Comparison of ENCODE assay signal across 9 cellular contexts in the genomic region with DNA sequence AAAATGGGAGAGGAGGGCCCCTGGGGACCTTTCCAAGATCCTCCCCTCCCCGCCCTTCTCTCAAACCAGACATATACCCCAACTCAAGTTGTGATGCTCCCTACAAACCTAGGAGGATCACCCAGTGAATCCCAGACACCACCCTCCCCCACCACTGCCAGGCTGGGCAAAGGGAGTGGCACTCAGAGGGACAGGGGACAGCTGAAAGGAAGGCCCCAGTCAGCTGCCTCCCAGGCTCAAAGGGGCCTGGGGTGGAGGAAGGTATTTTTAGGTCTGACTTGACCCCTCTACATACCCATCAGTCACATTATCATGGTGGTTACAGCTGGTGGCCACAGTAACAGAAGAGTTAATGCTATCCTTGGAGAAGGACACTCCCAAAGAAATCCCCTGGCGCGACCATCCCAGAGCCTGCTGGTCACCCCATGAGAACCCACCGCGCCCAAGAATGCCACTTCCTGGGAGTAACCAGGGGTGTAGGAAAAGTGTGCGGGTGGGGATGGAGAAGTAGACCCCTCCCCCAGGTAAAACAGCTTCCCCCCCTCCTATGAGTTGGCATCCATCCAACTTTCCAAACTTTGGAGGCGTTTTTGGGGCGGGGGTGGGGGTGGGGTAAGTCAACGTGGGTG. TPM values are rescaled to one million over a fixed set of nuclear protein-coding genes. Genes with fewer than 3 reads are reported as not detected.
DNase-seq lines count a peak whose midpoint lies in the region; ATAC-seq, FAIRE-seq and TF ChIP-seq lines count a peak whose summit lies in the region.
"Had no signal": no experiment of that assay in that cellular context is flagged by ENCODE, and none has a peak within 500 bp of the region (broad histone marks: within the 10 kb centered on the region; RNA-seq: fewer than 3 reads in every experiment).

No MANE protein-coding gene starts in this region.

- H3K27me3 ChIP-seq in muscle layer of duodenum (ENCODE audit: low read depth, low read length), result no peaks in the 10 kb centered on the region

- H3K9me3 ChIP-seq in muscle layer of duodenum (ENCODE audit: control insufficient read depth in 1 of 2, low read length in 2 of 2), result no peaks in the 10 kb centered on the region

- peaks cover 50% of the 10 kb centered on the region for H3K4me1 Mint-ChIP-seq in HFFc6 (ENCODE audit: low read depth)

- ATAC-seq in GM19035 (IDR thresholded peaks at IDR 0.05; ENCODE audit: unreplicated experiment), result no peak
- ATAC-seq in GM21528 (IDR thresholded peaks at IDR 0.05; ENCODE audit: low FRiP score, unreplicated experiment), result no peak

- H3K27ac Mint-ChIP-seq in HFFc6, result peak overlapping the region; percentile 43

- DNase-seq in AG04449 (ENCODE audit: low read depth, low spot score) (no peak), HFFc6 (no peak), cardiac fibroblast (ENCODE audit: low read depth in 2 of 2) (no peak), H54 (ENCODE audit: insufficient read length, low spot score) (no peak), retina (no peak)
- DNase-seq: NCI-H446 treated with DMSO at 0.1 percent for 48 hours had no signal

- H3K9me3 Mint-ChIP-seq in HFFc6, result no peaks in the 10 kb centered on the region

- H3K27me3 Mint-ChIP-seq in HFFc6 (ENCODE audit: insufficient read depth), result peaks cover 1% of the 10 kb centered on the region

- H3K4me3 Mint-ChIP-seq in HFFc6, result peak overlapping the region; percentile 89

- peaks cover 25% of the 10 kb centered on the region for H3K36me3 Mint-ChIP-seq in HFFc6 (ENCODE audit: low read depth)

- H3K4me3 ChIP-seq in AG04449 (ENCODE audit: low read depth, low read length), result peak overlapping the region; percentile 78
- H3K4me3 ChIP-seq in cardiac fibroblast (replicated peaks in 1 of 2; ENCODE audit: low read depth in 2 of 2, low read length in 2 of 2), result peak overlapping the region; percentile 82 to 90
- H3K4me3 ChIP-seq in muscle layer of duodenum (ENCODE audit: low read depth in 1 of 2, low read length in 2 of 2), result peak overlapping the region; percentile 37 to 73

- peaks cover 9 to 42% of the 10 kb centered on the region in 2 donors for H3K4me1 ChIP-seq in muscle layer of duodenum (ENCODE audit: control insufficient read depth in 1 of 2, insufficient read depth in 2 of 2, low read length in 2 of 2)

- peaks cover 8 to 21% of the 10 kb centered on the region in 2 donors for H3K36me3 ChIP-seq in muscle layer of duodenum (ENCODE audit: control insufficient read depth in 1 of 2, insufficient read depth in 2 of 2, low read length in 2 of 2)

- H3K27ac ChIP-seq in muscle layer of duodenum (ENCODE audit: low read length), result no peak overlapping the region

- CTCF ChIA-PET in AG04449 (lab: Yijun Ruan, JAX), result interaction anchor here (1.0 to 9.2 kb wide), 7 partner anchors 10 to 213 kb away, joined by 3 to 76 read pairs (median 10); no protein-coding TSS in a partner anchor

- TF ChIP-seq POLR2A in H54 (IDR thresholded peaks at IDR 0.05; ENCODE audit: low read depth, low read length), result no peak

- POLR2A ChIA-PET in AG04449 (lab: Yijun Ruan, JAX), result no interaction called here

- no peak for FAIRE-seq in H54 (lab: Jason Lieb, UNC)

- TF ChIP-seq CTCF in AG04449 (IDR thresholded peaks at IDR 0.05; ENCODE audit: insufficient read depth, low read length, missing control alignments) (no peak), HFFc6 (IDR thresholded peaks at IDR 0.05) (no peak), cardiac fibroblast (IDR thresholded peaks at IDR 0.05; ENCODE audit: low read depth, low read length) (no peak)

RNA-seq across cellular contexts. Expression of gene CACNB1, which starts 1.2 kb away (rescaled TPM):
- total RNA-seq in HFFc6 (2021; fragmentation: NEBNext Ultra II Directional; extraction: Animal tissue kit (Norgen Biotek cat#: 25700)), result 1 to 10 TPM; 5.1 to 7.0 (median 6.1) TPM

RNA-seq across cellular contexts. Expression of gene RPL19, which starts 3.8 kb away (rescaled TPM):
- total RNA-seq in HFFc6 (2021; fragmentation: NEBNext Ultra II Directional; extraction: Animal tissue kit (Norgen Biotek cat#: 25700)), result 1,000 to 10,000 TPM; 1,574 to 1,911 (median 1,762) TPM

RNA-seq across cellular contexts. Expression of gene STAC2, which starts 29.4 kb away (rescaled TPM):
- total RNA-seq in HFFc6 (2021; fragmentation: NEBNext Ultra II Directional; extraction: Animal tissue kit (Norgen Biotek cat#: 25700)), result not detected

RNA-seq across cellular contexts. Expression of gene ARL5C, which starts 30.3 kb away (rescaled TPM):
- not detected for total RNA-seq in HFFc6 (2021; fragmentation: NEBNext Ultra II Directional; extraction: Animal tissue kit (Norgen Biotek cat#: 25700))

RNA-seq across cellular contexts. Expression of gene PLXDC1, which starts 44.9 kb away (rescaled TPM):
- total RNA-seq in HFFc6 (2021; fragmentation: NEBNext Ultra II Directional; extraction: Animal tissue kit (Norgen Biotek cat#: 25700)), result 1 to 10 TPM in 2 of 6 experiments, under 1 TPM in 4; 0.20 to 2.2 (median 0.69) TPM
